In the genomic region with DNA sequence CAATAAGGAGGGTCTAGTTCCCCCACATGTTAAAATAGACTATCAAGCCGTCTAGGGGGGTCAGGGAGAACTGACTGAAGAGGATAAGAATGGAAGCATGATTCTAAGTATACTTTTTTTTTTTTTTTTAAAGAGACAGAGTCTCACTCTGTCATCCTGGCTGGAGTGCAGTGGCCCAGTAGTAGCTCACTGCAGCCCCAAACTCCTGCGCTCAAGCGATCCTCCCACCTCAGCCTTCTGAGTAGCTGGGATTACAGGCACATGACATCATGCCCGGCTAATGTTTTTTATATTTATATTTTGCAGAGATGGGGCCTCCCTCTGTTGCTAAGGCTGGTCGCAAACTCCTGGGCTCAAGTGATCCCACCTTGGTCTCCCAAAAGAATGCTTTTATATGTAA, we compare ENCODE assay signal across 2 cellular contexts.
TF ChIP-seq lines count a peak whose summit lies in the region.

No MANE protein-coding gene starts in this region.

TF ChIP-seq in HepG2, 621 proteins besides CTCF, POLR2A, EP300 and RAD21:
- TF ChIP-seq ZNF160 (CRISPR knock-in tag; IDR thresholded peaks at IDR 0.05) (no peak), MTA3 (CRISPR knock-in tag; IDR thresholded peaks at IDR 0.05) (no peak), ZNF232 (CRISPR knock-in tag; IDR thresholded peaks at IDR 0.05; ENCODE audit: borderline replicate concordance) (no peak)
- TF ChIP-seq, protein P1, sequence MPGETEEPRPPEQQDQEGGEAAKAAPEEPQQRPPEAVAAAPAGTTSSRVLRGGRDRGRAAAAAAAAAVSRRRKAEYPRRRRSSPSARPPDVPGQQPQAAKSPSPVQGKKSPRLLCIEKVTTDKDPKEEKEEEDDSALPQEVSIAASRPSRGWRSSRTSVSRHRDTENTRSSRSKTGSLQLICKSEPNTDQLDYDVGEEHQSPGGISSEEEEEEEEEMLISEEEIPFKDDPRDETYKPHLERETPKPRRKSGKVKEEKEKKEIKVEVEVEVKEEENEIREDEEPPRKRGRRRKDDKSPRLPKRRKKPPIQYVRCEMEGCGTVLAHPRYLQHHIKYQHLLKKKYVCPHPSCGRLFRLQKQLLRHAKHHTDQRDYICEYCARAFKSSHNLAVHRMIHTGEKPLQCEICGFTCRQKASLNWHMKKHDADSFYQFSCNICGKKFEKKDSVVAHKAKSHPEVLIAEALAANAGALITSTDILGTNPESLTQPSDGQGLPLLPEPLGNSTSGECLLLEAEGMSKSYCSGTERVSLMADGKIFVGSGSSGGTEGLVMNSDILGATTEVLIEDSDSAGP (CRISPR knock-in tag; IDR thresholded peaks at IDR 0.05; ENCODE audit: borderline replicate concordance): 0 out of 2 replicates have a peak, but pooled peaks have one; percentile 28

TF ChIP-seq in K562, 482 proteins besides CTCF, POLR2A, EP300 and RAD21:
- TF ChIP-seq ATF7 (IDR thresholded peaks at IDR 0.05) (peak; percentile 37; the same call in 1 of the 2 replicates), PTRF (tag; IDR thresholded peaks at IDR 0.05) (no peak), MYNN (IDR thresholded peaks at IDR 0.05) (no peak), MYNN (CRISPR knock-in tag; IDR thresholded peaks at IDR 0.05) (no peak), CEBPG (CRISPR knock-in tag; IDR thresholded peaks at IDR 0.05) (no peak), CEBPG (tag; conservative IDR thresholded peaks at IDR 0.05 in 1 of 2, IDR thresholded peaks at IDR 0.05 in 1 of 2) (peak in 1 of 2 experiments; percentile 42; a peak in 1 of 4 replicates), ZNF384 (IDR thresholded peaks at IDR 0.05; ENCODE audit: low read depth, low read length) (peak; percentile 91)
- TF ChIP-seq, protein P2, sequence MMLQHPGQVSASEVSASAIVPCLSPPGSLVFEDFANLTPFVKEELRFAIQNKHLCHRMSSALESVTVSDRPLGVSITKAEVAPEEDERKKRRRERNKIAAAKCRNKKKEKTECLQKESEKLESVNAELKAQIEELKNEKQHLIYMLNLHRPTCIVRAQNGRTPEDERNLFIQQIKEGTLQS (IDR thresholded peaks at IDR 0.05): peak; percentile 57
- TF ChIP-seq, protein P2 (CRISPR knock-in tag; conservative IDR thresholded peaks at IDR 0.05): no peak
- TF ChIP-seq, protein P1 (CRISPR knock-in tag; IDR thresholded peaks at IDR 0.05): peak; percentile 78; the same call in 1 of the 2 replicates
